Comparison of ENCODE assay signal across 8 cellular contexts in genomic region chr6:30626484-30627366, GRCh38. TPM values are rescaled to one million over a fixed set of nuclear protein-coding genes. Genes with fewer than 3 reads are reported as not detected.
DNase-seq lines count a peak whose midpoint lies in the region; ATAC-seq and TF ChIP-seq lines count a peak whose summit lies in the region.

ATAT1 (plus strand) TSS chr6:30626874.

- no peaks in the 10 kb centered on the region for H3K27me3 ChIP-seq in body of pancreas
- no peaks in the 10 kb centered on the region for H3K27me3 ChIP-seq in iPS-15b (ENCODE audit: control insufficient read depth, insufficient read depth, low read length)

- H3K4me3 ChIP-seq in body of pancreas (no peak within 1 kb of the TSS), iPS-15b (ENCODE audit: low read depth, low read length) (peak within 1 kb of the TSS; percentile 89), skeletal muscle cell (ENCODE audit: low read depth, low read length) (peak within 1 kb of the TSS; percentile 86)

- peaks cover 12% of the 10 kb centered on the region for H3K4me1 ChIP-seq in body of pancreas
- peaks cover 5% of the 10 kb centered on the region for H3K4me1 ChIP-seq in iPS-15b (ENCODE audit: control insufficient read depth, insufficient read depth, low read length)

- H3K9me3 ChIP-seq in body of pancreas (no peaks in the 10 kb centered on the region), iPS-15b (ENCODE audit: control insufficient read depth, insufficient read depth, low read length) (no peaks in the 10 kb centered on the region)

- TF ChIP-seq POLR2A in body of pancreas (IDR thresholded peaks at IDR 0.05): peak; percentile 18 to 66 (median 62)

- H3K27ac ChIP-seq in body of pancreas: peak within 1 kb of the TSS; percentile 74 to 85 (median 79)

- DNase-seq in NCI-H2107 (lab: John Stamatoyannopoulos, UW) (peak; percentile 21), UCSD-AML1 (lab: John Stamatoyannopoulos, UW; ENCODE audit: unreplicated experiment) (peak; percentile 85), body of pancreas (peak; percentile 88 to 91 (median 90)), skeletal muscle cell (ENCODE audit: low read depth) (no peak)

- intact Hi-C loops in body of pancreas (cut with DNase I): no loop called here

- H3K36me3 ChIP-seq in body of pancreas (replicated peaks in 1 of 2; ENCODE audit: insufficient read depth in 1 of 2, low read depth in 2 of 2): peaks cover 4 to 27% of the 10 kb centered on the region in 2 donors
- H3K36me3 ChIP-seq in iPS-15b (ENCODE audit: control insufficient read depth, insufficient read depth, low read length): peaks cover 31% of the 10 kb centered on the region

- WGBS in body of pancreas, 2 donors: 0 to 3% methylated on average over 26 to 36 of the region's 36 CpGs

- ATAC-seq in HG02798 (IDR thresholded peaks at IDR 0.05; ENCODE audit: poor library complexity, unreplicated experiment) (peak; percentile 93), body of pancreas (peak; percentile 94), GM18870 (IDR thresholded peaks at IDR 0.05; ENCODE audit: unreplicated experiment) (no peak)

- TF ChIP-seq CTCF in GM12872 (IDR thresholded peaks at IDR 0.05; ENCODE audit: insufficient read depth, low read depth, low read length) (peak; percentile 57), body of pancreas (IDR thresholded peaks at IDR 0.05) (peak in 6 of 7 experiments; percentile 7 to 54 (median 46))

- peak within 1 kb of the TSS; percentile 48 for H3K9ac ChIP-seq in iPS-15b (ENCODE audit: low read depth, low read length)

RNA-seq across cellular contexts. Expression of gene ATAT1, which starts in this region (rescaled TPM):
- total RNA-seq in body of pancreas: 1 to 10 TPM; 2.0 to 5.4 TPM

Comparison
In these comparisons a context has a peak if more than half of its experiments do, and no peak if none do; other contexts are left out.
1. H3K4me3 ChIP-seq: peak in iPS-15b (single experiment) and skeletal muscle cell (single experiment); none in body of pancreas (0 of 2).